Comparison of ENCODE assay signal across 8 cellular contexts in genomic region chr19:47274071-47274890, GRCh38. TPM values are rescaled to one million over a fixed set of nuclear protein-coding genes. Genes with fewer than 3 reads are reported as not detected.
DNase-seq lines count a peak whose midpoint lies in the region; ATAC-seq and TF ChIP-seq lines count a peak whose summit lies in the region.

Gene INAFM1 (plus strand): TSS chr19:47274885. CDS start chr19:47274920, 35 bp downstream.

- H3K9me3 Mint-ChIP-seq in CD8-positive, alpha-beta T cell: no peaks in the 10 kb centered on the region
- H3K9me3 Mint-ChIP-seq in activated CD8-positive, alpha-beta memory T cell treated with anti-CD3 and anti-CD28 coated beads, Interleukin-2, amount 10 ng/mL, durations not matched to agents 7 days and 5 days (ENCODE audit: low read depth): no peaks in the 10 kb centered on the region
- no peaks in the 10 kb centered on the region for H3K9me3 Mint-ChIP-seq in mesothelial cell of epicardium

- H3K9me3 ChIP-seq in CD8-positive, alpha-beta T cell (ENCODE audit: low read length): no peaks in the 10 kb centered on the region
- H3K9me3 ChIP-seq in HUES6 (ENCODE audit: control insufficient read depth, insufficient read depth, low read depth, low read length) (no peaks in the 10 kb centered on the region), NT2/D1 (ENCODE audit: insufficient read depth, low read length) (no peaks in the 10 kb centered on the region), endocrine pancreas (ENCODE audit: control insufficient read depth, low read length) (no peaks in the 10 kb centered on the region)

- H3K27ac ChIP-seq in CD8-positive, alpha-beta T cell (ENCODE audit: low read depth, low read length): peak within 1 kb of the TSS; percentile 96
- peak within 1 kb of the TSS; percentile 93; the same call in 1 of the 2 replicates for H3K27ac ChIP-seq in HUES6 (ENCODE audit: low read depth, low read length)

- DNase-seq in CD8-positive, alpha-beta T cell: peak; percentile 98 to 100 (median 100)
- DNase-seq in GM20000 (ENCODE audit: low spot score) (peak; percentile 98), NT2/D1 (ENCODE audit: low read depth, low spot score) (peak; percentile 71), mesothelial cell of epicardium (ENCODE audit: low spot score in 2 of 2, unreplicated experiment in 2 of 2) (peak; percentile 99 to 100)
- peak; percentile 99 for DNase-seq in activated CD8-positive, alpha-beta memory T cell treated with anti-CD3 and anti-CD28 coated beads, Interleukin-2, amount 10 ng/mL, durations not matched to agents 7 days and 5 days
- DNase-seq in stimulated activated CD8-positive, alpha-beta memory T cell treated with anti-CD3 and anti-CD28 coated beads, Interleukin-15, amount 100 ng/mL, for 24 hours (ENCODE audit: low read depth): peak; percentile 100

- H3K4me1 ChIP-seq in CD8-positive, alpha-beta T cell (ENCODE audit: insufficient read depth, low read length): peaks cover 18% of the 10 kb centered on the region
- peaks cover 16% of the 10 kb centered on the region for H3K4me1 ChIP-seq in HUES6 (ENCODE audit: control insufficient read depth, insufficient read depth, low read length)
- H3K4me1 ChIP-seq in NT2/D1 (ENCODE audit: insufficient read depth, insufficient read length): peaks cover 12% of the 10 kb centered on the region
- no peaks in the 10 kb centered on the region for H3K4me1 ChIP-seq in endocrine pancreas (ENCODE audit: control insufficient read depth, insufficient read depth, low read length)

- peaks cover 19% of the 10 kb centered on the region for H3K4me1 Mint-ChIP-seq in CD8-positive, alpha-beta T cell (ENCODE audit: low read depth)
- H3K4me1 Mint-ChIP-seq in activated CD8-positive, alpha-beta memory T cell treated with anti-CD3 and anti-CD28 coated beads, Interleukin-2, amount 10 ng/mL, durations not matched to agents 7 days and 5 days: peaks cover 18% of the 10 kb centered on the region
- peaks cover 23% of the 10 kb centered on the region for H3K4me1 Mint-ChIP-seq in mesothelial cell of epicardium

- H3K27ac Mint-ChIP-seq in CD8-positive, alpha-beta T cell: peak within 1 kb of the TSS; percentile 97
- peak within 1 kb of the TSS; percentile 98 for H3K27ac Mint-ChIP-seq in activated CD8-positive, alpha-beta memory T cell treated with anti-CD3 and anti-CD28 coated beads, Interleukin-2, amount 10 ng/mL, durations not matched to agents 7 days and 5 days
- H3K27ac Mint-ChIP-seq in mesothelial cell of epicardium: peak within 1 kb of the TSS; percentile 100

- H3K9ac ChIP-seq in HUES6 (ENCODE audit: low read length) (peak within 1 kb of the TSS; percentile 91), NT2/D1 (ENCODE audit: insufficient read length, low read depth) (peak within 1 kb of the TSS; percentile 89), endocrine pancreas (ENCODE audit: control insufficient read depth, insufficient read depth, low read length) (peak within 1 kb of the TSS; percentile 97)

- peak within 1 kb of the TSS; percentile 98 for H3K4me3 Mint-ChIP-seq in CD8-positive, alpha-beta T cell
- peak within 1 kb of the TSS; percentile 94 for H3K4me3 Mint-ChIP-seq in activated CD8-positive, alpha-beta memory T cell treated with anti-CD3 and anti-CD28 coated beads, Interleukin-2, amount 10 ng/mL, durations not matched to agents 7 days and 5 days
- H3K4me3 Mint-ChIP-seq in mesothelial cell of epicardium: peak within 1 kb of the TSS; percentile 86

- no peaks in the 10 kb centered on the region for H3K27me3 Mint-ChIP-seq in CD8-positive, alpha-beta T cell (ENCODE audit: low read depth)
- no peaks in the 10 kb centered on the region for H3K27me3 Mint-ChIP-seq in activated CD8-positive, alpha-beta memory T cell treated with anti-CD3 and anti-CD28 coated beads, Interleukin-2, amount 10 ng/mL, durations not matched to agents 7 days and 5 days
- no peaks in the 10 kb centered on the region for H3K27me3 Mint-ChIP-seq in mesothelial cell of epicardium (ENCODE audit: low read depth)

- CTCF ChIA-PET in CD8-positive, alpha-beta T cell (lab: Charles Lee): interaction anchor here (0.7 to 3.4 kb wide), 7 partner anchors 10 to 75 kb away, joined by 3 to 19 read pairs (median 7); partner anchors contain the start of genes CCDC9 and DHX34
- CTCF ChIA-PET in activated CD8-positive, alpha-beta memory T cell treated with anti-CD3 and anti-CD28 coated beads, Interleukin-2, amount 10 ng/mL, durations not matched to agents 7 days and 5 days (lab: Charles Lee): interaction anchor here (0.6 to 3.6 kb wide), 20 partner anchors 9 to 210 kb away, joined by 3 to 22 read pairs (median 4); partner anchors contain the start of genes CCDC9, DHX34 and KPTN

- intact Hi-C loops in CD8-positive, alpha-beta T cell (cut with DNase I, micrococcal nuclease): loop anchor here (1.0 to 10.0 kb wide), 15 partner anchors 17 to 1767 kb away; partner anchors contain the start of genes ARHGAP35 (in 2 of the 2), CCDC61 (in 1 of the 2), DHX34 (in 1 of the 2) and NAPA (in 1 of the 2)

- H3K27me3 ChIP-seq in CD8-positive, alpha-beta T cell (ENCODE audit: insufficient read depth, low read length): no peaks in the 10 kb centered on the region
- H3K27me3 ChIP-seq in HUES6 (ENCODE audit: control insufficient read depth, insufficient read depth, low read length): peaks cover 11% of the 10 kb centered on the region
- peaks cover 7% of the 10 kb centered on the region for H3K27me3 ChIP-seq in NT2/D1 (ENCODE audit: insufficient read depth, insufficient read length)
- no peaks in the 10 kb centered on the region for H3K27me3 ChIP-seq in endocrine pancreas (ENCODE audit: control insufficient read depth, insufficient read depth, low read length)

- H3K4me3 ChIP-seq in CD8-positive, alpha-beta T cell (ENCODE audit: low read depth, low read length): peak within 1 kb of the TSS; percentile 99
- H3K4me3 ChIP-seq in HUES6 (ENCODE audit: low read depth, low read length) (peak within 1 kb of the TSS; percentile 90), NT2/D1 (ENCODE audit: insufficient read length, low read depth) (peak within 1 kb of the TSS; percentile 68), endocrine pancreas (ENCODE audit: control insufficient read depth, insufficient read depth, low read length) (peak within 1 kb of the TSS; percentile 52)

- H3K36me3 ChIP-seq in CD8-positive, alpha-beta T cell (ENCODE audit: insufficient read depth, low read length): no peaks in the 10 kb centered on the region
- peaks cover 20% of the 10 kb centered on the region for H3K36me3 ChIP-seq in HUES6 (ENCODE audit: control insufficient read depth, insufficient read depth, low read length)
- peaks cover 32% of the 10 kb centered on the region for H3K36me3 ChIP-seq in NT2/D1 (ENCODE audit: insufficient read depth, insufficient read length, low read length)
- peaks cover 6% of the 10 kb centered on the region for H3K36me3 ChIP-seq in endocrine pancreas (ENCODE audit: control insufficient read depth, insufficient read depth, low read length)

- TF ChIP-seq CTCF in CD8-positive, alpha-beta T cell (IDR thresholded peaks at IDR 0.05): no peak
- no peak for TF ChIP-seq CTCF in GM20000 (IDR thresholded peaks at IDR 0.05; ENCODE audit: extremely low read depth, missing control alignments)
- no peak for TF ChIP-seq CTCF in mesothelial cell of epicardium (IDR thresholded peaks at IDR 0.05; ENCODE audit: unreplicated experiment)

- peaks cover 25% of the 10 kb centered on the region for H3K36me3 Mint-ChIP-seq in CD8-positive, alpha-beta T cell
- H3K36me3 Mint-ChIP-seq in activated CD8-positive, alpha-beta memory T cell treated with anti-CD3 and anti-CD28 coated beads, Interleukin-2, amount 10 ng/mL, durations not matched to agents 7 days and 5 days: peaks cover 8% of the 10 kb centered on the region
- peaks cover 12% of the 10 kb centered on the region for H3K36me3 Mint-ChIP-seq in mesothelial cell of epicardium

- peak; percentile 78 for ATAC-seq in CD8-positive, alpha-beta T cell
- ATAC-seq in activated CD8-positive, alpha-beta memory T cell treated with anti-CD3 and anti-CD28 coated beads, Interleukin-2, amount 10 ng/mL, durations not matched to agents 7 days and 5 days: peak; percentile 77

- POLR2A ChIA-PET in CD8-positive, alpha-beta T cell (lab: Charles Lee): interaction anchor here (0.5 to 3.0 kb wide), 13 partner anchors 18 to 673 kb away, joined by 3 to 43 read pairs (median 5); partner anchors contain the start of genes CALM3, CCDC9, DHX34 and NAPA

RNA-seq across cellular contexts. Expression of gene INAFM1, which starts in this region (rescaled TPM):
- total RNA-seq in CD8-positive, alpha-beta T cell: 10 to 100 TPM; 12.4 to 14.7 TPM
- 10 to 100 TPM in 1 of 2 experiments, 1 to 10 TPM in 1; 7.6 to 14.5 TPM for total RNA-seq in activated CD8-positive, alpha-beta memory T cell treated with anti-CD3 and anti-CD28 coated beads, Interleukin-2, amount 10 ng/mL, durations not matched to agents 7 days and 5 days
- total RNA-seq in mesothelial cell of epicardium: 24.4 to 25.1 TPM (median 24.6 TPM) in 3 replicates

Comparison
In these comparisons a context has a peak if more than half of its experiments do, and no peak if none do; other contexts are left out.
1. Peak in every context shown above with its lines: DNase-seq, ATAC-seq, H3K4me3 ChIP-seq and H3K27ac ChIP-seq.